11 cellular contexts compared by ENCODE assay signal in genomic region chr3:27521179-27521871, GRCh38. TPM values are rescaled to one million over a fixed set of nuclear protein-coding genes. Genes with fewer than 3 reads are reported as not detected.
DNase-seq lines count a peak whose midpoint lies in the region; ATAC-seq, FAIRE-seq and TF ChIP-seq lines count a peak whose summit lies in the region.
"Had no signal": no experiment of that assay in that cellular context is flagged by ENCODE, and none has a peak within 500 bp of the region (broad histone marks: within the 10 kb centered on the region; RNA-seq: fewer than 3 reads in every experiment).

No MANE protein-coding gene starts in this region.

- no peak for FAIRE-seq in small intestine (lab: Jason Lieb, UNC)
- FAIRE-seq: TTC549 had no signal

- TF ChIP-seq CTCF in thyroid gland (IDR thresholded peaks at IDR 0.05), result no peak

- H3K4me1 ChIP-seq in small intestine (ENCODE audit: control insufficient read depth in 2 of 2, insufficient read depth in 1 of 2, low read depth in 1 of 2, low read length in 1 of 2), result no peaks in the 10 kb centered on the region
- H3K4me1 ChIP-seq in thyroid gland, result peaks cover 31 to 39% of the 10 kb centered on the region in 2 donors

- intact Hi-C loops in Right ventricle myocardium superior (cut with DNase I) (no loop called here), thyroid gland (cut with DNase I) (no loop called here)

- peak; percentile 94 for DNase-seq in HS-5 (ENCODE audit: low read depth)
- DNase-seq in Right ventricle myocardium superior, result no peak
- peak; percentile 18 for DNase-seq in small intestine
- DNase-seq in thyroid gland, result no peak
- DNase-seq in DMS153 (lab: John Stamatoyannopoulos, UW), result no peak
- no peak for DNase-seq in activated T-cell treated with anti-CD3 and anti-CD28 coated beads, Interleukin-2, amount 50 U/mL, for 48 hours
- DNase-seq: effector CD8-positive, alpha-beta T cell; retina had no signal

- H3K36me3 ChIP-seq in small intestine (ENCODE audit: control insufficient read depth in 2 of 2, insufficient read depth in 2 of 2, low read length in 2 of 2), result no peaks in the 10 kb centered on the region
- no peaks in the 10 kb centered on the region for H3K36me3 ChIP-seq in thyroid gland

- no peaks in the 10 kb centered on the region for H3K27me3 ChIP-seq in small intestine (ENCODE audit: control insufficient read depth in 2 of 2, insufficient read depth in 2 of 2, low read length in 2 of 2)
- no peaks in the 10 kb centered on the region for H3K27me3 ChIP-seq in thyroid gland

- no peaks in the 10 kb centered on the region for H3K9me3 ChIP-seq in small intestine (ENCODE audit: control insufficient read depth, low read depth)
- H3K9me3 ChIP-seq in thyroid gland, result no peaks in the 10 kb centered on the region

- TF ChIP-seq POLR2A in thyroid gland (IDR thresholded peaks at IDR 0.05), result no peak

- peak overlapping the region in 1 of 2 donors; percentile 3 for H3K27ac ChIP-seq in small intestine (ENCODE audit: low read depth in 1 of 2, low read length in 1 of 2)
- peak overlapping the region in 1 of 3 donors; percentile 44 for H3K27ac ChIP-seq in thyroid gland

- WGBS in small intestine, 3 donors, result 62 to 84% (median 82%) methylated on average over 5 of the region's 5 CpGs
- WGBS in thyroid gland, 2 donors, result 67 to 76% methylated on average over 5 of the region's 5 CpGs

- H3K4me3 ChIP-seq in small intestine (ENCODE audit: low read depth in 1 of 2, low read length in 2 of 2), result no peak overlapping the region
- H3K4me3 ChIP-seq in thyroid gland (replicated peaks in 1 of 3), result no peak overlapping the region

- peak; percentile 56 for ATAC-seq in SK-N-SH treated with all-trans-retinoic acid at 6 μM for 48 hours
- peak; percentile 87 for ATAC-seq in Right ventricle myocardium superior (ENCODE audit: poor library complexity)
- no peak for ATAC-seq in GM18867 (IDR thresholded peaks at IDR 0.05; ENCODE audit: unreplicated experiment)

TF ChIP-seq in SK-N-SH treated with all-trans-retinoic acid at 6 μM for 48 hours, 23 proteins besides CTCF, POLR2A, EP300 and RAD21:
- TF ChIP-seq POU6F1 (CRISPR knock-in tag; IDR thresholded peaks at IDR 0.05; ENCODE audit: borderline replicate concordance, low read depth) (no peak), ISL1 (CRISPR knock-in tag; IDR thresholded peaks at IDR 0.05) (peak; percentile 29; the same call in 1 of the 2 replicates)

RNA-seq across cellular contexts. Expression of gene SLC4A7, which starts 37.1 kb away (rescaled TPM):
- total RNA-seq in Right ventricle myocardium superior, result 13.0 TPM
- polyA plus RNA-seq in small intestine, result 10 to 100 TPM; 17.7 to 53.0 (median 39.2) TPM
- 10 to 100 TPM; 22.0 to 47.6 (median 32.3) TPM for total RNA-seq in thyroid gland

Comparison
In these comparisons a context has a peak if more than half of its experiments do, and no peak if none do; other contexts are left out.
1. DNase-seq: peak in HS-5 (single experiment) and small intestine (single experiment); none in Right ventricle myocardium superior (single experiment), thyroid gland (0 of 2), DMS153 (single experiment) and activated T-cell treated with anti-CD3 and anti-CD28 coated beads, Interleukin-2, amount 50 U/mL, for 48 hours (0 of 2).